In genomic region chr3:138439646-138440045, GRCh38 we compare ENCODE assay signal across 1 cellular context.
TF ChIP-seq lines count a peak whose summit lies in the region.

No MANE protein-coding gene starts in this region.

TF ChIP-seq in SK-N-SH, 30 proteins besides CTCF, POLR2A, EP300 and RAD21 (continued from another document):
- TF ChIP-seq REST (IDR thresholded peaks at IDR 0.05; ENCODE audit: low read depth, low read length) (no peak), EZH2phosphoT487 (IDR thresholded peaks at IDR 0.05; ENCODE audit: borderline replicate concordance, low read depth) (no peak)
- TF ChIP-seq, protein P1, sequence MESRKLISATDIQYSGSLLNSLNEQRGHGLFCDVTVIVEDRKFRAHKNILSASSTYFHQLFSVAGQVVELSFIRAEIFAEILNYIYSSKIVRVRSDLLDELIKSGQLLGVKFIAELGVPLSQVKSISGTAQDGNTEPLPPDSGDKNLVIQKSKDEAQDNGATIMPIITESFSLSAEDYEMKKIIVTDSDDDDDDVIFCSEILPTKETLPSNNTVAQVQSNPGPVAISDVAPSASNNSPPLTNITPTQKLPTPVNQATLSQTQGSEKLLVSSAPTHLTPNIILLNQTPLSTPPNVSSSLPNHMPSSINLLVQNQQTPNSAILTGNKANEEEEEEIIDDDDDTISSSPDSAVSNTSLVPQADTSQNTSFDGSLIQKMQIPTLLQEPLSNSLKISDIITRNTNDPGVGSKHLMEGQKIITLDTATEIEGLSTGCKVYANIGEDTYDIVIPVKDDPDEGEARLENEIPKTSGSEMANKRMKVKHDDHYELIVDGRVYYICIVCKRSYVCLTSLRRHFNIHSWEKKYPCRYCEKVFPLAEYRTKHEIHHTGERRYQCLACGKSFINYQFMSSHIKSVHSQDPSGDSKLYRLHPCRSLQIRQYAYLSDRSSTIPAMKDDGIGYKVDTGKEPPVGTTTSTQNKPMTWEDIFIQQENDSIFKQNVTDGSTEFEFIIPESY (IDR thresholded peaks at IDR 0.05; ENCODE audit: borderline replicate concordance, low read depth), result no peak
